In the genomic region with DNA sequence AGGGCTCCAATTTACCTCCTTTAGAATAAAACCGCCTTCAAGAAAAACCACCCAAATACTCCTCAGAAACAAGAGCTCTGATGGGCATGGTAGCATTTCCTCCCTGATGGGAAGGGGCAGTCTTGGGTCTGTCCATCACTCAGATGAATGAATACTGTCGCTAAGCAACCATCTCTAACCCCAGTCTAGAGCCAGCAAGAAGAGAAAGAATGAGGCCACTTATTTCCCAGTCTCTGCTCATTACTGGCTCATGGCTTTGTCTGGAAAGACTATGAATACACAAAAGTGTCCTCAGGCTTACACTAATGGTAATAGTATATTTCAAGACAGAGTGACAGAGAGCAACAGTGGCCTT, we compare ENCODE assay signal across 27 cellular contexts. TPM values are rescaled to one million over a fixed set of nuclear protein-coding genes. Genes with fewer than 3 reads are reported as not detected.
DNase-seq lines count a peak whose midpoint lies in the region; ATAC-seq and TF ChIP-seq lines count a peak whose summit lies in the region.
"Had no signal": no experiment of that assay in that cellular context is flagged by ENCODE, and none has a peak within 500 bp of the region (broad histone marks: within the 10 kb centered on the region; RNA-seq: fewer than 3 reads in every experiment).

No MANE protein-coding gene starts in this region.

- H3K4me2 ChIP-seq in mesendoderm (ENCODE audit: low read length), result no peak overlapping the region

- DNase-seq in NCI-H1417 (lab: John Stamatoyannopoulos, UW) (peak in 2 of 3 experiments; percentile 23 to 54), NCI-H1417 treated with DMSO at 0.1 percent for 48 hours (lab: John Stamatoyannopoulos, UW) (no peak), cerebellar cortex (ENCODE audit: low spot score) (peak; percentile 7), mesendoderm (no peak), superior temporal gyrus (ENCODE audit: extremely low spot score) (peak; percentile 68), SIG-M5 treated with dmso at 0.1 percent for 504 hours (lab: John Stamatoyannopoulos, UW; ENCODE audit: unreplicated experiment) (no peak), left lung (no peak)
- DNase-seq: 8988T; activated CD4-positive, alpha-beta T cell treated with anti-CD3 and anti-CD28 coated beads, Interleukin-2, amount 50 U/mL, for 48 hours; activated naive CD4-positive, alpha-beta T cell treated with anti-CD3 and anti-CD28 coated beads for 36 hours; aorta; CD4-positive, CD25-positive, alpha-beta regulatory T cell; cerebellar nuclear complex; effector CD4-positive, alpha-beta T cell; glutamatergic neuron; GM23248; Kasumi-1; lower lobe of right lung; MV-4-11; NCI-H1694; NCI-H526; stimulated activated CD4-positive, alpha-beta T cell treated with anti-CD3 and anti-CD28 coated beads, Interleukin-15, amount 100 ng/mL, for 24 hours; stimulated activated naive CD4-positive, alpha-beta T cell; T-cell had no signal

- H3K56ac ChIP-seq in mesendoderm (ENCODE audit: low read length), result no peak overlapping the region

- ATAC-seq in GM21423 (IDR thresholded peaks at IDR 0.05; ENCODE audit: unreplicated experiment) (no peak), left lung (no peak)
- ATAC-seq: lower lobe of right lung, T-cell had no signal

- no peaks in the 10 kb centered on the region for H3K36me3 ChIP-seq in mesendoderm (ENCODE audit: control insufficient read depth, insufficient read depth, low read length)
- H3K36me3 ChIP-seq in left lung, result no peaks in the 10 kb centered on the region
- H3K36me3 ChIP-seq: lower lobe of right lung, SJSA1, thoracic aorta had no signal

- H3K4me1 ChIP-seq in mesendoderm (ENCODE audit: control insufficient read depth, low read depth, low read length), result no peaks in the 10 kb centered on the region
- H3K4me1 ChIP-seq in left lung, result no peaks in the 10 kb centered on the region
- H3K4me1 ChIP-seq: lower lobe of right lung had no signal

- WGBS in mesendoderm (ENCODE audit: extremely low coverage, insufficient coverage, low lambda C conversion rate), result no CpG with 5 or more reads among the region's 2 CpGs

- no peak for TF ChIP-seq CTCF in left lung (IDR thresholded peaks at IDR 0.05)

- no peak overlapping the region for H4K8ac ChIP-seq in mesendoderm (ENCODE audit: low read depth, low read length)

- peak overlapping the region; percentile 25 for H3K27ac ChIP-seq in mesendoderm (ENCODE audit: low read depth, low read length)
- no peak overlapping the region for H3K27ac ChIP-seq in left lung
- H3K27ac ChIP-seq: GM23248, lower lobe of right lung, SJSA1 had no signal

- no peak overlapping the region for H2BK5ac ChIP-seq in mesendoderm (ENCODE audit: low read length)

- no peak overlapping the region for H3K4ac ChIP-seq in mesendoderm (ENCODE audit: low read depth, low read length)

- H3K27me3 ChIP-seq in mesendoderm (ENCODE audit: insufficient read depth, low read length, poor library complexity), result no peaks in the 10 kb centered on the region
- H3K27me3 ChIP-seq in left lung, result no peaks in the 10 kb centered on the region
- H3K27me3 ChIP-seq: SJSA1 had no signal

- H2BK15ac ChIP-seq in mesendoderm (replicated peaks; ENCODE audit: low read depth), result no peak overlapping the region

- H4K5ac ChIP-seq in mesendoderm (ENCODE audit: low read length), result no peak overlapping the region

- intact Hi-C loops in left lung (cut with DNase I), result no loop called here

- H2BK120ac ChIP-seq in mesendoderm (ENCODE audit: low read depth, low read length), result no peak overlapping the region

- H3K79me2 ChIP-seq in mesendoderm (ENCODE audit: control insufficient read depth, insufficient read depth, low read length), result no peaks in the 10 kb centered on the region

- H3K9me3 ChIP-seq in left lung, result no peaks in the 10 kb centered on the region
- H3K9me3 ChIP-seq: lower lobe of right lung, SJSA1, thoracic aorta had no signal

- H3K79me1 ChIP-seq in mesendoderm (ENCODE audit: low read length), result no peaks in the 10 kb centered on the region

- H2AK5ac ChIP-seq in mesendoderm (ENCODE audit: low read length), result no peak overlapping the region

- H3K23ac ChIP-seq in mesendoderm (ENCODE audit: low read length), result no peak overlapping the region

- H3K18ac ChIP-seq in mesendoderm (ENCODE audit: low read length), result no peak overlapping the region

- H3K9ac ChIP-seq in mesendoderm (ENCODE audit: low read length), result no peak overlapping the region
- H3K9ac ChIP-seq: GM23248 had no signal

- H3K4me3 ChIP-seq in mesendoderm (ENCODE audit: low read length), result no peak overlapping the region
- H3K4me3 ChIP-seq in left lung, result no peak overlapping the region
- H3K4me3 ChIP-seq: GM23248, lower lobe of right lung, SJSA1, thoracic aorta had no signal

RNA-seq across cellular contexts. Expression of a gene that starts 51.0 kb away (rescaled TPM):
- 11.9 TPM for polyA plus RNA-seq in mesendoderm (2013, experiment 1 of 2)
- 11.5 TPM for polyA plus RNA-seq in mesendoderm (2013, experiment 2 of 2)
- total RNA-seq in left lung, result 100 to 1,000 TPM in 1 of 2 donors, 10 to 100 TPM in 1; 64.0 to 191 TPM
- total RNA-seq: CD4-positive, CD25-positive, alpha-beta regulatory T cell had no signal
- polyA plus RNA-seq: CD4-positive, CD25-positive, alpha-beta regulatory T cell had no signal

Comparison
In these comparisons a context has a peak if more than half of its experiments do, and no peak if none do; other contexts are left out.
1. DNase-seq: peak in NCI-H1417 (2 of 3), cerebellar cortex (single experiment) and superior temporal gyrus (single experiment); none in NCI-H1417 treated with DMSO at 0.1 percent for 48 hours (single experiment), mesendoderm (single experiment), SIG-M5 treated with dmso at 0.1 percent for 504 hours (single experiment) and left lung (0 of 2).